2 cellular contexts compared by ENCODE assay signal in genomic region chr16:81641403-81642106, GRCh38.
A peak's percentile ranks its signal among the peaks of the same experiment; 100 is the strongest.
TF ChIP-seq lines count a peak whose summit lies in the region.

No MANE protein-coding gene starts in this region.

TF ChIP-seq in GM23338, 12 proteins besides CTCF, POLR2A, EP300 and RAD21 (continued from another document):
- no peak for TF ChIP-seq REST (IDR thresholded peaks at IDR 0.05; ENCODE audit: unreplicated experiment)
- no peak for TF ChIP-seq CREB1 (CRISPR knock-in tag; IDR thresholded peaks at IDR 0.05; ENCODE audit: low read depth)
- no peak for TF ChIP-seq ZNF462 (CRISPR knock-in tag; IDR thresholded peaks at IDR 0.05)
- no peak for TF ChIP-seq NANOG (IDR thresholded peaks at IDR 0.05; ENCODE audit: borderline replicate concordance)
- TF ChIP-seq EZH2 (IDR thresholded peaks at IDR 0.05; ENCODE audit: low read depth, unreplicated experiment), result no peak
- no peak for TF ChIP-seq EZH2phosphoT487 (IDR thresholded peaks at IDR 0.05; ENCODE audit: unreplicated experiment)
- no peak for TF ChIP-seq ZNF114 (CRISPR knock-in tag; IDR thresholded peaks at IDR 0.05)
- no peak for TF ChIP-seq POLR2AphosphoS5 (IDR thresholded peaks at IDR 0.05; ENCODE audit: low read depth)
- no peak for TF ChIP-seq ZNF331 (CRISPR knock-in tag; IDR thresholded peaks at IDR 0.05; ENCODE audit: low read depth)
- no peak for TF ChIP-seq STAT1 (IDR thresholded peaks at IDR 0.05; ENCODE audit: unreplicated experiment)
TF ChIP-seq in GM23338: peak in this region for 0.

TF ChIP-seq in HepG2, 621 proteins besides CTCF, POLR2A, EP300 and RAD21 (continued from another document):
- TF ChIP-seq, protein P1, sequence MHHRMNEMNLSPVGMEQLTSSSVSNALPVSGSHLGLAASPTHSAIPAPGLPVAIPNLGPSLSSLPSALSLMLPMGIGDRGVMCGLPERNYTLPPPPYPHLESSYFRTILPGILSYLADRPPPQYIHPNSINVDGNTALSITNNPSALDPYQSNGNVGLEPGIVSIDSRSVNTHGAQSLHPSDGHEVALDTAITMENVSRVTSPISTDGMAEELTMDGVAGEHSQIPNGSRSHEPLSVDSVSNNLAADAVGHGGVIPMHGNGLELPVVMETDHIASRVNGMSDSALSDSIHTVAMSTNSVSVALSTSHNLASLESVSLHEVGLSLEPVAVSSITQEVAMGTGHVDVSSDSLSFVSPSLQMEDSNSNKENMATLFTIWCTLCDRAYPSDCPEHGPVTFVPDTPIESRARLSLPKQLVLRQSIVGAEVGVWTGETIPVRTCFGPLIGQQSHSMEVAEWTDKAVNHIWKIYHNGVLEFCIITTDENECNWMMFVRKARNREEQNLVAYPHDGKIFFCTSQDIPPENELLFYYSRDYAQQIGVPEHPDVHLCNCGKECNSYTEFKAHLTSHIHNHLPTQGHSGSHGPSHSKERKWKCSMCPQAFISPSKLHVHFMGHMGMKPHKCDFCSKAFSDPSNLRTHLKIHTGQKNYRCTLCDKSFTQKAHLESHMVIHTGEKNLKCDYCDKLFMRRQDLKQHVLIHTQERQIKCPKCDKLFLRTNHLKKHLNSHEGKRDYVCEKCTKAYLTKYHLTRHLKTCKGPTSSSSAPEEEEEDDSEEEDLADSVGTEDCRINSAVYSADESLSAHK (CRISPR knock-in tag; IDR thresholded peaks at IDR 0.05; ENCODE audit: borderline replicate concordance), result no peak
- TF ChIP-seq MIER2 (CRISPR knock-in tag; IDR thresholded peaks at IDR 0.05) (no peak), MIXL1 (CRISPR knock-in tag; IDR thresholded peaks at IDR 0.05) (no peak), TARDBP (CRISPR knock-in tag; IDR thresholded peaks at IDR 0.05) (no peak), ARNTL (CRISPR knock-in tag; IDR thresholded peaks at IDR 0.05) (no peak), ZNF629 (CRISPR knock-in tag; conservative IDR thresholded peaks at IDR 0.05) (peak; percentile 95), ZNF180 (CRISPR knock-in tag; IDR thresholded peaks at IDR 0.05; ENCODE audit: borderline replicate concordance, low read depth) (no peak), ZNF24 (IDR thresholded peaks at IDR 0.05) (no peak), ZNF605 (CRISPR knock-in tag; IDR thresholded peaks at IDR 0.05) (no peak), NFE2L1 (CRISPR knock-in tag; IDR thresholded peaks at IDR 0.05; ENCODE audit: borderline replicate concordance) (no peak), RBM22 (optimal IDR thresholded peaks at IDR 0.05; ENCODE audit: low read length) (peak; percentile 62), ZNF460 (CRISPR knock-in tag; IDR thresholded peaks at IDR 0.05; ENCODE audit: borderline replicate concordance) (no peak), EZH2 (conservative IDR thresholded peaks at IDR 0.05; ENCODE audit: low read depth, low read length) (no peak), KLF12 (CRISPR knock-in tag; IDR thresholded peaks at IDR 0.05; ENCODE audit: borderline replicate concordance) (no peak), LBX2 (CRISPR knock-in tag; IDR thresholded peaks at IDR 0.05; ENCODE audit: borderline replicate concordance) (no peak), MAZ (IDR thresholded peaks at IDR 0.05; ENCODE audit: borderline replicate concordance, low read depth, low read length) (no peak), MAZ (CRISPR knock-in tag; IDR thresholded peaks at IDR 0.05; ENCODE audit: low read depth) (no peak), ZNF703 (CRISPR knock-in tag; IDR thresholded peaks at IDR 0.05; ENCODE audit: borderline replicate concordance) (no peak), NFIB (CRISPR knock-in tag; IDR thresholded peaks at IDR 0.05; ENCODE audit: borderline replicate concordance) (no peak), RARA (CRISPR knock-in tag; IDR thresholded peaks at IDR 0.05) (no peak), SIN3A (IDR thresholded peaks at IDR 0.05; ENCODE audit: borderline replicate concordance, low read depth, low read length) (no peak), THYN1 (CRISPR knock-in tag; IDR thresholded peaks at IDR 0.05; ENCODE audit: borderline replicate concordance, low read depth) (no peak), GTF3A (CRISPR knock-in tag; conservative IDR thresholded peaks at IDR 0.05) (no peak), KMT2A (CRISPR knock-in tag; IDR thresholded peaks at IDR 0.05) (no peak), KAT8 (CRISPR knock-in tag; IDR thresholded peaks at IDR 0.05) (no peak), NR1H2 (CRISPR knock-in tag; IDR thresholded peaks at IDR 0.05; ENCODE audit: borderline replicate concordance, low read depth) (no peak), MBNL3 (CRISPR knock-in tag; conservative IDR thresholded peaks at IDR 0.05) (no peak), ASH2L (IDR thresholded peaks at IDR 0.05; ENCODE audit: insufficient read length, low read depth, low read length) (no peak), FOXA3 (CRISPR knock-in tag; IDR thresholded peaks at IDR 0.05) (no peak), RBAK (CRISPR knock-in tag; IDR thresholded peaks at IDR 0.05) (no peak), POLR2AphosphoS2 (IDR thresholded peaks at IDR 0.05; ENCODE audit: low read depth, low read length) (no peak), ZMYM3 (CRISPR knock-in tag; IDR thresholded peaks at IDR 0.05) (peak; percentile 78; the same call in 1 of the 2 replicates), ZSCAN25 (CRISPR knock-in tag; IDR thresholded peaks at IDR 0.05) (no peak), GPBP1L1 (CRISPR knock-in tag; IDR thresholded peaks at IDR 0.05) (no peak), SRSF1 (optimal IDR thresholded peaks at IDR 0.05; ENCODE audit: low read depth, low read length) (no peak), HCFC1 (IDR thresholded peaks at IDR 0.05; ENCODE audit: low read depth, low read length) (no peak)
- TF ChIP-seq, protein P2, sequence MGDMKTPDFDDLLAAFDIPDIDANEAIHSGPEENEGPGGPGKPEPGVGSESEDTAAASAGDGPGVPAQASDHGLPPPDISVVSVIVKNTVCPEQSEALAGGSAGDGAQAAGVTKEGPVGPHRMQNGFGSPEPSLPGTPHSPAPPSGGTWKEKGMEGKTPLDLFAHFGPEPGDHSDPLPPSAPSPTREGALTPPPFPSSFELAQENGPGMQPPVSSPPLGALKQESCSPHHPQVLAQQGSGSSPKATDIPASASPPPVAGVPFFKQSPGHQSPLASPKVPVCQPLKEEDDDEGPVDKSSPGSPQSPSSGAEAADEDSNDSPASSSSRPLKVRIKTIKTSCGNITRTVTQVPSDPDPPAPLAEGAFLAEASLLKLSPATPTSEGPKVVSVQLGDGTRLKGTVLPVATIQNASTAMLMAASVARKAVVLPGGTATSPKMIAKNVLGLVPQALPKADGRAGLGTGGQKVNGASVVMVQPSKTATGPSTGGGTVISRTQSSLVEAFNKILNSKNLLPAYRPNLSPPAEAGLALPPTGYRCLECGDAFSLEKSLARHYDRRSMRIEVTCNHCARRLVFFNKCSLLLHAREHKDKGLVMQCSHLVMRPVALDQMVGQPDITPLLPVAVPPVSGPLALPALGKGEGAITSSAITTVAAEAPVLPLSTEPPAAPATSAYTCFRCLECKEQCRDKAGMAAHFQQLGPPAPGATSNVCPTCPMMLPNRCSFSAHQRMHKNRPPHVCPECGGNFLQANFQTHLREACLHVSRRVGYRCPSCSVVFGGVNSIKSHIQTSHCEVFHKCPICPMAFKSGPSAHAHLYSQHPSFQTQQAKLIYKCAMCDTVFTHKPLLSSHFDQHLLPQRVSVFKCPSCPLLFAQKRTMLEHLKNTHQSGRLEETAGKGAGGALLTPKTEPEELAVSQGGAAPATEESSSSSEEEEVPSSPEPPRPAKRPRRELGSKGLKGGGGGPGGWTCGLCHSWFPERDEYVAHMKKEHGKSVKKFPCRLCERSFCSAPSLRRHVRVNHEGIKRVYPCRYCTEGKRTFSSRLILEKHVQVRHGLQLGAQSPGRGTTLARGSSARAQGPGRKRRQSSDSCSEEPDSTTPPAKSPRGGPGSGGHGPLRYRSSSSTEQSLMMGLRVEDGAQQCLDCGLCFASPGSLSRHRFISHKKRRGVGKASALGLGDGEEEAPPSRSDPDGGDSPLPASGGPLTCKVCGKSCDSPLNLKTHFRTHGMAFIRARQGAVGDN (CRISPR knock-in tag; IDR thresholded peaks at IDR 0.05), result 0 out of 2 replicates have a peak, but pooled peaks have one; percentile 27
- TF ChIP-seq, protein P3, sequence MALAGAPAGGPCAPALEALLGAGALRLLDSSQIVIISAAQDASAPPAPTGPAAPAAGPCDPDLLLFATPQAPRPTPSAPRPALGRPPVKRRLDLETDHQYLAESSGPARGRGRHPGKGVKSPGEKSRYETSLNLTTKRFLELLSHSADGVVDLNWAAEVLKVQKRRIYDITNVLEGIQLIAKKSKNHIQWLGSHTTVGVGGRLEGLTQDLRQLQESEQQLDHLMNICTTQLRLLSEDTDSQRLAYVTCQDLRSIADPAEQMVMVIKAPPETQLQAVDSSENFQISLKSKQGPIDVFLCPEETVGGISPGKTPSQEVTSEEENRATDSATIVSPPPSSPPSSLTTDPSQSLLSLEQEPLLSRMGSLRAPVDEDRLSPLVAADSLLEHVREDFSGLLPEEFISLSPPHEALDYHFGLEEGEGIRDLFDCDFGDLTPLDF (CRISPR knock-in tag; IDR thresholded peaks at IDR 0.05), result no peak
